Comparison of ENCODE assay signal across 18 cellular contexts in genomic region chr12:107443320-107444090, GRCh38.
DNase-seq lines count a peak whose midpoint lies in the region; ATAC-seq, FAIRE-seq and TF ChIP-seq lines count a peak whose summit lies in the region.
"Had no signal": no experiment of that assay in that cellular context is flagged by ENCODE, and none has a peak within 500 bp of the region (broad histone marks: within the 10 kb centered on the region; RNA-seq: fewer than 3 reads in every experiment).

No MANE protein-coding gene starts in this region.

- H3F3A ChIP-seq in neural progenitor cell (ENCODE audit: low read depth) = peaks cover 11% of the 10 kb centered on the region

- 90% methylated on average over 10 of the region's 10 CpGs; no CpG with 5 or more reads in 1 of the 2 experiments for WGBS in H1 (ENCODE audit: extremely low coverage in 1 of 2, insufficient coverage in 1 of 2, insufficient read length in 1 of 2, insufficient replicate concordance in 2 of 2, low coverage in 1 of 2, low lambda C conversion rate in 2 of 2, missing lambda C conversion rate in 1 of 2), 2 experiments
- 93% methylated on average over 8 of the region's 10 CpGs for WGBS in right lobe of liver (ENCODE audit: insufficient coverage, low coverage, low lambda C conversion rate, missing lambda C conversion rate)

- H3K4me2 ChIP-seq in H1 (ENCODE audit: insufficient read depth in 1 of 2, low read depth in 2 of 2, low read length in 2 of 2) (no peak overlapping the region), neural progenitor cell (no peak overlapping the region)

- H3K14ac ChIP-seq in H1 (ENCODE audit: insufficient read length) = no peak overlapping the region

- no peak overlapping the region for H4K8ac ChIP-seq in H1 (ENCODE audit: extremely low read depth, insufficient read depth, low read length)

- peaks cover 29% of the 10 kb centered on the region for H3K4me1 Mint-ChIP-seq in neural progenitor cell

- H3K18ac ChIP-seq in H1 (ENCODE audit: extremely low read depth, low read length) = no peak overlapping the region

- no peak for ATAC-seq in left lung
- ATAC-seq in right lobe of liver = no peak

- H2BK20ac ChIP-seq in H1 (ENCODE audit: low read length) = no peak overlapping the region

- CTCF ChIA-PET in HEK293 (lab: Yijun Ruan, JAX) = interaction anchor here (0.9 kb wide), 1 partner anchor 20 kb away, joined by 3 read pairs; no protein-coding TSS in a partner anchor
- CTCF ChIA-PET in H1 (lab: Charles Lee; ENCODE audit: partially characterized antibody) = no interaction called here

- H3K27me3 ChIP-seq in SJSA1 (replicated peaks) (no peaks in the 10 kb centered on the region), H1 (replicated peaks in 1 of 4; ENCODE audit: control insufficient read depth in 3 of 4, extremely low read depth in 1 of 4, insufficient read depth in 3 of 4, low read length in 3 of 4) (no peaks in the 10 kb centered on the region), neural progenitor cell (no peaks in the 10 kb centered on the region), left lung (no peaks in the 10 kb centered on the region), right lobe of liver (no peaks in the 10 kb centered on the region)

- FAIRE-seq in H1 (lab: Jason Lieb, UNC) = no peak
- FAIRE-seq: A204.1 had no signal

- H3K23me2 ChIP-seq in H1 (ENCODE audit: low read depth, low read length) = no peaks in the 10 kb centered on the region

- intact Hi-C loops in left lung (cut with DNase I) (no loop called here), right lobe of liver (cut with DNase I) (no loop called here)

- H3K9ac ChIP-seq in H1 (replicated peaks in 1 of 4; ENCODE audit: extremely low read depth in 1 of 4, low read depth in 3 of 4, low read length in 3 of 4) (no peak overlapping the region), neural progenitor cell (no peak overlapping the region)

- H3K4me3 ChIP-seq in HEK293 (ENCODE audit: low read depth, low read length) (no peak overlapping the region), SJSA1 (no peak overlapping the region), H1 (ENCODE audit: extremely low read depth in 1 of 4, insufficient read depth in 2 of 4, low read depth in 3 of 4, low read length in 4 of 4) (no peak overlapping the region), neural progenitor cell (no peak overlapping the region), left lung (no peak overlapping the region), right lobe of liver (no peak overlapping the region)

- no peaks in the 10 kb centered on the region for H3K36me3 Mint-ChIP-seq in neural progenitor cell

- no peaks in the 10 kb centered on the region for H3K4me1 ChIP-seq in HEK293 (ENCODE audit: control insufficient read depth, insufficient read depth, low read length)
- H3K4me1 ChIP-seq in SJSA1 (replicated peaks) = peaks cover 12% of the 10 kb centered on the region
- H3K4me1 ChIP-seq in H1 (replicated peaks in 1 of 4; ENCODE audit: control insufficient read depth in 3 of 4, insufficient read depth in 4 of 4, low read length in 3 of 4) = peaks cover 3 to 5% (median 3%) of the 10 kb centered on the region in 4 experiments; a peak in 6 of 7 replicates
- H3K4me1 ChIP-seq in neural progenitor cell = peaks cover 21% of the 10 kb centered on the region
- no peaks in the 10 kb centered on the region for H3K4me1 ChIP-seq in left lung
- H3K4me1 ChIP-seq in right lobe of liver = no peaks in the 10 kb centered on the region

- no peak overlapping the region for H3K56ac ChIP-seq in H1 (replicated peaks; ENCODE audit: insufficient read length, low read depth, low read length)

- H3K23ac ChIP-seq in H1 (ENCODE audit: insufficient read length) = no peak overlapping the region

- DNase-seq in SJSA1 (ENCODE audit: low read depth in 1 of 2, low spot score in 2 of 2) (peak; percentile 37 to 68), H1 (ENCODE audit: low read depth in 1 of 2, low spot score in 2 of 2) (no peak), neural progenitor cell (ENCODE audit: low spot score) (no peak), left lung (no peak), NCI-H2081 (lab: John Stamatoyannopoulos, UW) (no peak), COLO829 (ENCODE audit: low spot score) (no peak), right lobe of liver (no peak)
- DNase-seq: ACHN; AML-193; Calu3; CD4-positive, alpha-beta memory T cell; DMS79 treated with DMSO at 0.1 percent for 48 hours; GF-D8; GOT3; H9 had no signal

- no peak overlapping the region for H2BK12ac ChIP-seq in H1 (ENCODE audit: low read depth, low read length)

- peak overlapping the region; percentile 17 for H3K4me3 Mint-ChIP-seq in neural progenitor cell
- H3K4me3 Mint-ChIP-seq: H9 had no signal

- H3K79me2 ChIP-seq in H1 (ENCODE audit: control insufficient read depth in 1 of 2, insufficient read depth in 2 of 2, low read length in 2 of 2) = no peaks in the 10 kb centered on the region
- no peaks in the 10 kb centered on the region for H3K79me2 ChIP-seq in neural progenitor cell (ENCODE audit: low read depth)

- no peaks in the 10 kb centered on the region for H3K9me3 Mint-ChIP-seq in neural progenitor cell
- H3K9me3 Mint-ChIP-seq: H9 had no signal

- H3K9me3 ChIP-seq in HEK293 (ENCODE audit: control insufficient read depth, insufficient read depth, low read depth, low read length) (no peaks in the 10 kb centered on the region), SJSA1 (replicated peaks) (no peaks in the 10 kb centered on the region), H1 (ENCODE audit: insufficient read depth in 2 of 2, low read depth in 1 of 2, low read length in 1 of 2) (no peaks in the 10 kb centered on the region; a peak in 1 of 4 replicates), neural progenitor cell (ENCODE audit: low read depth) (no peaks in the 10 kb centered on the region), left lung (no peaks in the 10 kb centered on the region), right lobe of liver (no peaks in the 10 kb centered on the region)

- no peak overlapping the region for H4K5ac ChIP-seq in H1 (ENCODE audit: insufficient read length, low read depth, low read length)

- no peak for TF ChIP-seq RAD21 in H1 (IDR thresholded peaks at IDR 0.05 in 1 of 2, conservative IDR thresholded peaks at IDR 0.05 in 1 of 2; ENCODE audit: low read depth in 2 of 2, low read length in 2 of 2)

- H4K20me1 ChIP-seq in H1 (replicated peaks in 1 of 2; ENCODE audit: control insufficient read depth in 1 of 2, insufficient read depth in 2 of 2, low read length in 2 of 2) = no peaks in the 10 kb centered on the region
- H4K20me1 ChIP-seq in neural progenitor cell (ENCODE audit: low read depth) = no peaks in the 10 kb centered on the region

- no peak for TF ChIP-seq POLR2A in H1 (IDR thresholded peaks at IDR 0.05; ENCODE audit: control extremely low read depth in 1 of 2, low read depth in 2 of 2, low read length in 2 of 2)
- TF ChIP-seq POLR2A in right lobe of liver (IDR thresholded peaks at IDR 0.05) = no peak

- no peak overlapping the region for H2BK120ac ChIP-seq in H1 (replicated peaks; ENCODE audit: low read depth, low read length)

- H2AFZ ChIP-seq in H1 (ENCODE audit: low read length) = no peak overlapping the region
- H2AFZ ChIP-seq in neural progenitor cell (replicated peaks) = no peak overlapping the region

- no peak overlapping the region for H4K91ac ChIP-seq in H1 (replicated peaks; ENCODE audit: insufficient read length, low read length)

- H3K36me3 ChIP-seq in HEK293 (ENCODE audit: control insufficient read depth in 2 of 2, insufficient read depth in 1 of 2, low read length in 2 of 2) = no peaks in the 10 kb centered on the region
- H3K36me3 ChIP-seq in SJSA1 = no peaks in the 10 kb centered on the region
- H3K36me3 ChIP-seq in H1 (ENCODE audit: control insufficient read depth in 2 of 4, insufficient read depth in 4 of 4, low read length in 3 of 4) = no peaks in the 10 kb centered on the region
- no peaks in the 10 kb centered on the region for H3K36me3 ChIP-seq in neural progenitor cell
- no peaks in the 10 kb centered on the region for H3K36me3 ChIP-seq in left lung
- H3K36me3 ChIP-seq in right lobe of liver = no peaks in the 10 kb centered on the region

- TF ChIP-seq CTCF in HEK293 (tag by site-specific recombination; IDR thresholded peaks at IDR 0.05) (no peak), H1 (IDR thresholded peaks at IDR 0.05; ENCODE audit: control extremely low read depth in 1 of 3, insufficient read depth in 1 of 3, low read depth in 1 of 3, low read length in 3 of 3) (no peak), neural progenitor cell (IDR thresholded peaks at IDR 0.05) (no peak), left lung (IDR thresholded peaks at IDR 0.05) (no peak), right lobe of liver (IDR thresholded peaks at IDR 0.05) (no peak)

- H2BK15ac ChIP-seq in H1 (ENCODE audit: low read length) = no peak overlapping the region

- POLR2A ChIA-PET in HEK293 (lab: Yijun Ruan, JAX) = no interaction called here
- POLR2A ChIA-PET in H1 (lab: Charles Lee; ENCODE audit: partially characterized antibody) = no interaction called here

- H3K27ac Mint-ChIP-seq in neural progenitor cell = no peak overlapping the region
- H3K27ac Mint-ChIP-seq: H9 had no signal

- TF ChIP-seq EP300 in H1 (IDR thresholded peaks at IDR 0.05; ENCODE audit: borderline replicate concordance in 1 of 2, low read depth in 2 of 2, low read length in 2 of 2) = no peak

- H3K27ac ChIP-seq in HEK293 (ENCODE audit: extremely low read depth, low read depth, low read length) (no peak overlapping the region), SJSA1 (no peak overlapping the region), H1 (ENCODE audit: low read depth, low read length) (no peak overlapping the region), neural progenitor cell (no peak overlapping the region), left lung (no peak overlapping the region), right lobe of liver (no peak overlapping the region)
- H3K27ac ChIP-seq: C4-2B had no signal

- no peak overlapping the region for H2AK5ac ChIP-seq in H1 (ENCODE audit: low read depth, low read length)

- peaks cover 47% of the 10 kb centered on the region for H3K27me3 Mint-ChIP-seq in neural progenitor cell (ENCODE audit: insufficient read depth, low read depth)
- H3K27me3 Mint-ChIP-seq: CD4-positive, alpha-beta memory T cell had no signal

- no peak overlapping the region for H2BK5ac ChIP-seq in H1 (ENCODE audit: low read depth, low read length)

- H3K79me1 ChIP-seq in H1 (ENCODE audit: low read depth, low read length) = no peaks in the 10 kb centered on the region

- H3K4ac ChIP-seq in H1 (replicated peaks; ENCODE audit: insufficient read length, low read depth, low read length) = no peak overlapping the region

TF ChIP-seq in HEK293, 187 proteins besides CTCF, POLR2A, EP300 and RAD21:
- peak; percentile 93 for TF ChIP-seq ZNF623 (tag by site-specific recombination; IDR thresholded peaks at IDR 0.05)
- TF ChIP-seq ZFP69B (tag by site-specific recombination; IDR thresholded peaks at IDR 0.05) = no peak

TF ChIP-seq in H1, 55 proteins besides CTCF, POLR2A, EP300 and RAD21 (continues in another document):
- TF ChIP-seq POLR2AphosphoS5 (IDR thresholded peaks at IDR 0.05; ENCODE audit: low read depth, low read length) = no peak
- no peak for TF ChIP-seq SUZ12 (IDR thresholded peaks at IDR 0.05; ENCODE audit: low read length)
- TF ChIP-seq KDM1A (IDR thresholded peaks at IDR 0.05; ENCODE audit: borderline replicate concordance, low read length) = peak; percentile 54; the same call in 1 of the 2 replicates
- TF ChIP-seq EGR1 (IDR thresholded peaks at IDR 0.05; ENCODE audit: borderline replicate concordance, low read depth, low read length) = no peak
- no peak for TF ChIP-seq SIX5 (IDR thresholded peaks at IDR 0.05; ENCODE audit: low read depth, low read length)

Comparison
In these comparisons a context has a peak if more than half of its experiments do, and no peak if none do; other contexts are left out.
1. DNase-seq: peak in SJSA1 (2 of 2); none in H1 (0 of 2), neural progenitor cell (single experiment), left lung (0 of 2), NCI-H2081 (0 of 2), COLO829 (single experiment) and right lobe of liver (0 of 3).